1 cellular context compared by ENCODE assay signal in the genomic region with DNA sequence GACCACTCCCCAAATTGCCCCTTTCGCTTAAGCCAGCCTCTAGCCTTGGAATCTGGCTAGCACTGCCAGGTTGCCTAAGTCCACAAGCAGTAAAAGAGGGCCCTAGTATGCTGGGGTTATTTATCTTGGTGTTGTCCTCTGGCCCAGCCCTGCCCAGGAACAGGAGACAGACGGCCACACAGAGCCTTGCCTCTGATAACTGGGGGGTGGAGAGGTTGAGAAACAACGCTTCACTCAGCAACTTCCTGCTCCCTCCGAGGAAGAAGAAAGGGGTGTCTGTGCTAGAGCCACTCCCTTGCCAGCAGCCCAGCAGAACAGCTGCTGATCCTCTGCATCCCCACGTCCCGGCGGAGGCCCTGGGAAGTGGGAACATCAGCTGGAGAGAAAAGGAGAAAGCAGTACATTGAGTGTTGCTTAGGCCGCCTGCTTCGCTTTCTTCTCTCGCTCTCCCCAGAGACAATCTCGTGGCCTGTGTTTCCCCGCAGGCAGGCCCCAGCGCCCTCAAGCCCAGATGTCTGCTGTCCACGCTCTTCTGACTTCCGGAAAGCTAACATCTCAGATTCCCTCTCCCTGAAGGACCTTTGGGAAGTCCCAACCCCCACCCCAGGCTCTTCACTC.
TF ChIP-seq lines count a peak whose summit lies in the region.

No MANE protein-coding gene starts in this region.

TF ChIP-seq in HepG2, 621 proteins besides CTCF, POLR2A, EP300 and RAD21 (continued from another document and continues in another):
- TF ChIP-seq, protein P1, sequence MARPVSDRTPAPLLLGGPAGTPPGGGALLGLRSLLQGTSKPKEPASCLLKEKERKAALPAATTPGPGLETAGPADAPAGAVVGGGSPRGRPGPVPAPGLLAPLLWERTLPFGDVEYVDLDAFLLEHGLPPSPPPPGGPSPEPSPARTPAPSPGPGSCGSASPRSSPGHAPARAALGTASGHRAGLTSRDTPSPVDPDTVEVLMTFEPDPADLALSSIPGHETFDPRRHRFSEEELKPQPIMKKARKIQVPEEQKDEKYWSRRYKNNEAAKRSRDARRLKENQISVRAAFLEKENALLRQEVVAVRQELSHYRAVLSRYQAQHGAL (CRISPR knock-in tag; IDR thresholded peaks at IDR 0.05; ENCODE audit: not compliant biosample characterization), result no peak
- TF ChIP-seq, protein P2, sequence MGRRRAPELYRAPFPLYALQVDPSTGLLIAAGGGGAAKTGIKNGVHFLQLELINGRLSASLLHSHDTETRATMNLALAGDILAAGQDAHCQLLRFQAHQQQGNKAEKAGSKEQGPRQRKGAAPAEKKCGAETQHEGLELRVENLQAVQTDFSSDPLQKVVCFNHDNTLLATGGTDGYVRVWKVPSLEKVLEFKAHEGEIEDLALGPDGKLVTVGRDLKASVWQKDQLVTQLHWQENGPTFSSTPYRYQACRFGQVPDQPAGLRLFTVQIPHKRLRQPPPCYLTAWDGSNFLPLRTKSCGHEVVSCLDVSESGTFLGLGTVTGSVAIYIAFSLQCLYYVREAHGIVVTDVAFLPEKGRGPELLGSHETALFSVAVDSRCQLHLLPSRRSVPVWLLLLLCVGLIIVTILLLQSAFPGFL (CRISPR knock-in tag; IDR thresholded peaks at IDR 0.05), result no peak
- TF ChIP-seq, protein P3, sequence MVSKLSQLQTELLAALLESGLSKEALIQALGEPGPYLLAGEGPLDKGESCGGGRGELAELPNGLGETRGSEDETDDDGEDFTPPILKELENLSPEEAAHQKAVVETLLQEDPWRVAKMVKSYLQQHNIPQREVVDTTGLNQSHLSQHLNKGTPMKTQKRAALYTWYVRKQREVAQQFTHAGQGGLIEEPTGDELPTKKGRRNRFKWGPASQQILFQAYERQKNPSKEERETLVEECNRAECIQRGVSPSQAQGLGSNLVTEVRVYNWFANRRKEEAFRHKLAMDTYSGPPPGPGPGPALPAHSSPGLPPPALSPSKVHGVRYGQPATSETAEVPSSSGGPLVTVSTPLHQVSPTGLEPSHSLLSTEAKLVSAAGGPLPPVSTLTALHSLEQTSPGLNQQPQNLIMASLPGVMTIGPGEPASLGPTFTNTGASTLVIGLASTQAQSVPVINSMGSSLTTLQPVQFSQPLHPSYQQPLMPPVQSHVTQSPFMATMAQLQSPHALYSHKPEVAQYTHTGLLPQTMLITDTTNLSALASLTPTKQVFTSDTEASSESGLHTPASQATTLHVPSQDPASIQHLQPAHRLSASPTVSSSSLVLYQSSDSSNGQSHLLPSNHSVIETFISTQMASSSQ (IDR thresholded peaks at IDR 0.05; ENCODE audit: low read depth), result no peak
- TF ChIP-seq, protein P3 (CRISPR knock-in tag; IDR thresholded peaks at IDR 0.05; ENCODE audit: borderline replicate concordance), result 0 out of 2 replicates have a peak, but pooled peaks have one; percentile 67
- TF ChIP-seq JUN (CRISPR knock-in tag; IDR thresholded peaks at IDR 0.05) (no peak), RFXAP (CRISPR knock-in tag; IDR thresholded peaks at IDR 0.05; ENCODE audit: borderline replicate concordance) (peak; percentile 59; the same call in 1 of the 2 replicates), ATF7-NPFF (CRISPR knock-in tag; IDR thresholded peaks at IDR 0.05; ENCODE audit: low read depth) (no peak), XBP1 (CRISPR knock-in tag; IDR thresholded peaks at IDR 0.05) (no peak), CHCHD3 (CRISPR knock-in tag; IDR thresholded peaks at IDR 0.05) (no peak), SOX6 (IDR thresholded peaks at IDR 0.05) (no peak), SOX6 (CRISPR knock-in tag; IDR thresholded peaks at IDR 0.05) (peak; percentile 81), MXD4 (CRISPR knock-in tag; IDR thresholded peaks at IDR 0.05) (no peak; the same call in 1 of the 2 replicates), ADNP (CRISPR knock-in tag; IDR thresholded peaks at IDR 0.05) (no peak), ZNF382 (CRISPR knock-in tag; IDR thresholded peaks at IDR 0.05; ENCODE audit: borderline replicate concordance) (no peak), ZNF292 (CRISPR knock-in tag; IDR thresholded peaks at IDR 0.05; ENCODE audit: borderline replicate concordance, low read depth) (peak; percentile 91), FOSL2 (CRISPR knock-in tag; IDR thresholded peaks at IDR 0.05) (peak; percentile 37), HOXA3 (CRISPR knock-in tag; IDR thresholded peaks at IDR 0.05) (peak; percentile 69; the same call in 1 of the 2 replicates), TCF7L2 (IDR thresholded peaks at IDR 0.05; ENCODE audit: low read depth, low read length) (no peak), ZNF264 (CRISPR knock-in tag; IDR thresholded peaks at IDR 0.05) (0 out of 2 replicates have a peak, but pooled peaks have one; percentile 24), ZNF343 (CRISPR knock-in tag; IDR thresholded peaks at IDR 0.05) (0 out of 2 replicates have a peak, but pooled peaks have one; percentile 62), MEIS1 (CRISPR knock-in tag; IDR thresholded peaks at IDR 0.05; ENCODE audit: borderline replicate concordance) (no peak), ZNF614 (CRISPR knock-in tag; IDR thresholded peaks at IDR 0.05; ENCODE audit: borderline replicate concordance) (peak; percentile 46; the same call in 1 of the 2 replicates), ZNF879 (CRISPR knock-in tag; IDR thresholded peaks at IDR 0.05) (peak; percentile 47; the same call in 1 of the 2 replicates), ZNF552 (CRISPR knock-in tag; IDR thresholded peaks at IDR 0.05; ENCODE audit: borderline replicate concordance) (no peak), KDM4B (CRISPR knock-in tag; IDR thresholded peaks at IDR 0.05) (no peak), ZNF776 (CRISPR knock-in tag; IDR thresholded peaks at IDR 0.05) (no peak), ZFP62 (CRISPR knock-in tag; IDR thresholded peaks at IDR 0.05) (no peak), PAWR (CRISPR knock-in tag; IDR thresholded peaks at IDR 0.05; ENCODE audit: borderline replicate concordance) (no peak), HNRNPL (IDR thresholded peaks at IDR 0.05; ENCODE audit: low read depth, low read length) (no peak), ZSCAN12 (CRISPR knock-in tag; IDR thresholded peaks at IDR 0.05) (no peak), REXO4 (CRISPR knock-in tag; IDR thresholded peaks at IDR 0.05; ENCODE audit: borderline replicate concordance) (no peak), ARHGAP35 (CRISPR knock-in tag; IDR thresholded peaks at IDR 0.05; ENCODE audit: borderline replicate concordance) (no peak), ZBTB8A (CRISPR knock-in tag; IDR thresholded peaks at IDR 0.05; ENCODE audit: borderline replicate concordance, low read depth) (no peak), ZZZ3 (CRISPR knock-in tag; IDR thresholded peaks at IDR 0.05; ENCODE audit: borderline replicate concordance) (no peak), TGIF2 (CRISPR knock-in tag; IDR thresholded peaks at IDR 0.05) (no peak), ZFP37 (CRISPR knock-in tag; IDR thresholded peaks at IDR 0.05; ENCODE audit: borderline replicate concordance) (no peak), RXRA (CRISPR knock-in tag; IDR thresholded peaks at IDR 0.05) (peak; percentile 72), ARID2 (CRISPR knock-in tag; IDR thresholded peaks at IDR 0.05; ENCODE audit: borderline replicate concordance) (no peak), ZNF761 (CRISPR knock-in tag; conservative IDR thresholded peaks at IDR 0.05) (0 out of 2 replicates have a peak, but pooled peaks have one; percentile 53)
- TF ChIP-seq, protein P4, sequence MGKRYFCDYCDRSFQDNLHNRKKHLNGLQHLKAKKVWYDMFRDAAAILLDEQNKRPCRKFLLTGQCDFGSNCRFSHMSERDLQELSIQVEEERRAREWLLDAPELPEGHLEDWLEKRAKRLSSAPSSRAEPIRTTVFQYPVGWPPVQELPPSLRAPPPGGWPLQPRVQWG (CRISPR knock-in tag; IDR thresholded peaks at IDR 0.05; ENCODE audit: borderline replicate concordance, low read depth), result no peak
- TF ChIP-seq, protein P5, sequence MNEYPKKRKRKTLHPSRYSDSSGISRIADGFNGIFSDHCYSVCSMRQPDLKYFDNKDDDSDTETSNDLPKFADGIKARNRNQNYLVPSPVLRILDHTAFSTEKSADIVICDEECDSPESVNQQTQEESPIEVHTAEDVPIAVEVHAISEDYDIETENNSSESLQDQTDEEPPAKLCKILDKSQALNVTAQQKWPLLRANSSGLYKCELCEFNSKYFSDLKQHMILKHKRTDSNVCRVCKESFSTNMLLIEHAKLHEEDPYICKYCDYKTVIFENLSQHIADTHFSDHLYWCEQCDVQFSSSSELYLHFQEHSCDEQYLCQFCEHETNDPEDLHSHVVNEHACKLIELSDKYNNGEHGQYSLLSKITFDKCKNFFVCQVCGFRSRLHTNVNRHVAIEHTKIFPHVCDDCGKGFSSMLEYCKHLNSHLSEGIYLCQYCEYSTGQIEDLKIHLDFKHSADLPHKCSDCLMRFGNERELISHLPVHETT (CRISPR knock-in tag; conservative IDR thresholded peaks at IDR 0.05), result no peak
- TF ChIP-seq, protein P6, sequence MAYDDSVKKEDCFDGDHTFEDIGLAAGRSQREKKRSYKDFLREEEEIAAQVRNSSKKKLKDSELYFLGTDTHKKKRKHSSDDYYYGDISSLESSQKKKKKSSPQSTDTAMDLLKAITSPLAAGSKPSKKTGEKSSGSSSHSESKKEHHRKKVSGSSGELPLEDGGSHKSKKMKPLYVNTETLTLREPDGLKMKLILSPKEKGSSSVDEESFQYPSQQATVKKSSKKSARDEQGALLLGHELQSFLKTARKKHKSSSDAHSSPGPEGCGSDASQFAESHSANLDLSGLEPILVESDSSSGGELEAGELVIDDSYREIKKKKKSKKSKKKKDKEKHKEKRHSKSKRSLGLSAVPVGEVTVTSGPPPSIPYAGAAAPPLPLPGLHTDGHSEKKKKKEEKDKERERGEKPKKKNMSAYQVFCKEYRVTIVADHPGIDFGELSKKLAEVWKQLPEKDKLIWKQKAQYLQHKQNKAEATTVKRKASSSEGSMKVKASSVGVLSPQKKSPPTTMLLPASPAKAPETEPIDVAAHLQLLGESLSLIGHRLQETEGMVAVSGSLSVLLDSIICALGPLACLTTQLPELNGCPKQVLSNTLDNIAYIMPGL (CRISPR knock-in tag; IDR thresholded peaks at IDR 0.05; ENCODE audit: borderline replicate concordance in 1 of 2, low read depth in 1 of 2), result 0 out of 4 replicates have a peak, but pooled peaks of 1 of the 2 experiments have one; percentile 45
- TF ChIP-seq, protein P7, sequence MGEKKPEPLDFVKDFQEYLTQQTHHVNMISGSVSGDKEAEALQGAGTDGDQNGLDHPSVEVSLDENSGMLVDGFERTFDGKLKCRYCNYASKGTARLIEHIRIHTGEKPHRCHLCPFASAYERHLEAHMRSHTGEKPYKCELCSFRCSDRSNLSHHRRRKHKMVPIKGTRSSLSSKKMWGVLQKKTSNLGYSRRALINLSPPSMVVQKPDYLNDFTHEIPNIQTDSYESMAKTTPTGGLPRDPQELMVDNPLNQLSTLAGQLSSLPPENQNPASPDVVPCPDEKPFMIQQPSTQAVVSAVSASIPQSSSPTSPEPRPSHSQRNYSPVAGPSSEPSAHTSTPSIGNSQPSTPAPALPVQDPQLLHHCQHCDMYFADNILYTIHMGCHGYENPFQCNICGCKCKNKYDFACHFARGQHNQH (CRISPR knock-in tag; IDR thresholded peaks at IDR 0.05), result peak; percentile 55; the same call in 1 of the 2 replicates
- TF ChIP-seq, protein P8, sequence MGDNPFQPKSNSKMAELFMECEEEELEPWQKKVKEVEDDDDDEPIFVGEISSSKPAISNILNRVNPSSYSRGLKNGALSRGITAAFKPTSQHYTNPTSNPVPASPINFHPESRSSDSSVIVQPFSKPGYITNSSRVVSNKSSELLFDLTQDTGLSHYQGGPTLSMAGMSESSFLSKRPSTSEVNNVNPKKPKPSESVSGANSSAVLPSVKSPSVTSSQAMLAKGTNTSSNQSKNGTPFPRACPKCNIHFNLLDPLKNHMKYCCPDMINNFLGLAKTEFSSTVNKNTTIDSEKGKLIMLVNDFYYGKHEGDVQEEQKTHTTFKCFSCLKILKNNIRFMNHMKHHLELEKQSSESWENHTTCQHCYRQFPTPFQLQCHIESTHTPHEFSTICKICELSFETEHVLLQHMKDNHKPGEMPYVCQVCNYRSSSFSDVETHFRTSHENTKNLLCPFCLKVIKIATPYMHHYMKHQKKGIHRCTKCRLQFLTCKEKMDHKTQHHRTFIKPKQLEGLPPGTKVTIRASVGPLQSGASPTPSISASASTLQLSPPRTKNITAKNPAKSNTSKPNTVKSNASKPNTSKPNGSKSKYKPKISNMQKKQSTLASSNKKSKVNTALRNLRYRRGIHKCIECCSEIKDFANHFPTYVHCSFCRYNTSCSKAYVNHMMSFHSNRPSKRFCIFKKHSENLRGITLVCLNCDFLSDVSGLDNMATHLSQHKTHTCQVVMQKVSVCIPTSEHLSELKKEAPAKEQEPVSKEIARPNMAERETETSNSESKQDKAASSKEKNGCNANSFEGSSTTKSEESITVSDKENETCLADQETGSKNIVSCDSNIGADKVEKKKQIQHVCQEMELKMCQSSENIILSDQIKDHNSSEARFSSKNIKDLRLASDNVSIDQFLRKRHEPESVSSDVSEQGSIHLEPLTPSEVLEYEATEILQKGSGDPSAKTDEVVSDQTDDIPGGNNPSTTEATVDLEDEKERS (CRISPR knock-in tag; IDR thresholded peaks at IDR 0.05), result no peak
- TF ChIP-seq, protein P9, sequence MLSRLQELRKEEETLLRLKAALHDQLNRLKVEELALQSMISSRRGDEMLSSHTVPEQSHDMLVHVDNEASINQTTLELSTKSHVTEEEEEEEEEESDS (CRISPR knock-in tag; IDR thresholded peaks at IDR 0.05; ENCODE audit: borderline replicate concordance), result no peak
- TF ChIP-seq, protein P10, sequence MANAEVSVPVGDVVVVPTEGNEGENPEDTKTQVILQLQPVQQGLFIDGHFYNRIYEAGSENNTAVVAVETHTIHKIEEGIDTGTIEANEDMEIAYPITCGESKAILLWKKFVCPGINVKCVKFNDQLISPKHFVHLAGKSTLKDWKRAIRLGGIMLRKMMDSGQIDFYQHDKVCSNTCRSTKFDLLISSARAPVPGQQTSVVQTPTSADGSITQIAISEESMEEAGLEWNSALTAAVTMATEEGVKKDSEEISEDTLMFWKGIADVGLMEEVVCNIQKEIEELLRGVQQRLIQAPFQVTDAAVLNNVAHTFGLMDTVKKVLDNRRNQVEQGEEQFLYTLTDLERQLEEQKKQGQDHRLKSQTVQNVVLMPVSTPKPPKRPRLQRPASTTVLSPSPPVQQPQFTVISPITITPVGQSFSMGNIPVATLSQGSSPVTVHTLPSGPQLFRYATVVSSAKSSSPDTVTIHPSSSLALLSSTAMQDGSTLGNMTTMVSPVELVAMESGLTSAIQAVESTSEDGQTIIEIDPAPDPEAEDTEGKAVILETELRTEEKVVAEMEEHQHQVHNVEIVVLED (CRISPR knock-in tag; IDR thresholded peaks at IDR 0.05; ENCODE audit: borderline replicate concordance), result no peak; the same call in 1 of the 2 replicates
